Comparison of ENCODE assay signal across 1 cellular context in the genomic region with DNA sequence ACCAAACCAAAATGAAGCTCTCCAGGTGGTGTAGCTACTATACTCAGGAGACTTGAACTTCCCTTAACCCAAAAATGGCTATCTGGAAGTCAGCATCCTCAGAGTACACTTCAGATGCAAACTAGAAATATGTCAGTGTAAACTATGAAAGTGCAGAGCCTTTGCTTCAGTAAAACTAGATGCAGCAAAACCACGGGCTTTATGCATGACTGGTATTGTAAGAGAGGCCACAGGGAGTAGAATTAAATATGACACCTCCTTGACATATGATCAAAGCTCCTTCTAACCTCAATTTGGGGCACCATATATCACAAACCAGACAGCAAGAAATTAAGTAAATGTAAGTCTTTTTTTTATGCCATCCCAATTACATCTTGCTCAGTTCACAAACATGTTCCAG. TPM values are rescaled to one million over a fixed set of nuclear protein-coding genes. Genes with fewer than 3 reads are reported as not detected.
"Had no signal": no experiment of that assay in that cellular context is flagged by ENCODE, and none has a peak within 500 bp of the region (broad histone marks: within the 10 kb centered on the region; RNA-seq: fewer than 3 reads in every experiment).

No MANE protein-coding gene starts in this region.

RNA-seq across cellular contexts. Expression of a gene that starts 48.2 kb away (rescaled TPM):
- total RNA-seq: gastrocnemius medialis had no signal
